ENCODE assay signal across 8 cellular contexts in genomic region chr18:24544141-24544498, GRCh38.
DNase-seq lines count a peak whose midpoint lies in the region; ATAC-seq and TF ChIP-seq lines count a peak whose summit lies in the region.

No MANE protein-coding gene starts in this region.

- no peaks in the 10 kb centered on the region for H3K79me2 ChIP-seq in parathyroid adenoma

- no peaks in the 10 kb centered on the region for H3K36me3 ChIP-seq in parathyroid adenoma (ENCODE audit: control insufficient read depth, insufficient read depth, low read length)

- no peaks in the 10 kb centered on the region for H3K9me3 ChIP-seq in parathyroid adenoma (ENCODE audit: control insufficient read depth, low read length)

- no peak overlapping the region for H2AFZ ChIP-seq in parathyroid adenoma

- peak; percentile 39 for TF ChIP-seq CTCF in parathyroid adenoma (IDR thresholded peaks at IDR 0.05)

- no peak overlapping the region for H3K4me2 ChIP-seq in parathyroid adenoma (ENCODE audit: low read length)

- ATAC-seq in left cardiac atrium (no peak), GM19035 (IDR thresholded peaks at IDR 0.05; ENCODE audit: unreplicated experiment) (no peak)

- no peaks in the 10 kb centered on the region for H3K27me3 ChIP-seq in parathyroid adenoma (ENCODE audit: control insufficient read depth, insufficient read depth, low read length)

- H3K4me1 ChIP-seq in parathyroid adenoma, result peaks cover 4% of the 10 kb centered on the region

- DNase-seq in DMS153 (lab: John Stamatoyannopoulos, UW) (peak; percentile 2), DMS153 treated with DMSO at 0.1 percent for 48 hours (lab: John Stamatoyannopoulos, UW; ENCODE audit: unreplicated experiment) (no peak), NCI-H2227 (lab: John Stamatoyannopoulos, UW; ENCODE audit: unreplicated experiment) (peak; percentile 63), dermis microvascular lymphatic vessel endothelial cell (ENCODE audit: low read depth in 2 of 2) (peak; percentile 27 to 47), left cardiac atrium (no peak)
- no peak for DNase-seq in stimulated activated CD4-positive, alpha-beta T cell treated with anti-CD3 and anti-CD28 coated beads, Interleukin-4, amount 100 ng/mL, for 4 hours

- intact Hi-C loops in left cardiac atrium (cut with DNase I), result loop anchor here in 1 of 2 donors (2.0 kb wide), 1 partner anchor 183 kb away; no protein-coding TSS in a partner anchor

- no peak overlapping the region for H3K27ac ChIP-seq in parathyroid adenoma

- no peak overlapping the region for H3K4me3 ChIP-seq in parathyroid adenoma (ENCODE audit: low read depth, low read length)

- no peak overlapping the region for H3K9ac ChIP-seq in parathyroid adenoma

Comparison
In these comparisons a context has a peak if more than half of its experiments do, and no peak if none do; other contexts are left out.
1. DNase-seq: peak in DMS153 (single experiment), NCI-H2227 (single experiment) and dermis microvascular lymphatic vessel endothelial cell (2 of 2); none in DMS153 treated with DMSO at 0.1 percent for 48 hours (single experiment), stimulated activated CD4-positive, alpha-beta T cell treated with anti-CD3 and anti-CD28 coated beads, Interleukin-4, amount 100 ng/mL, for 4 hours (0 of 2) and left cardiac atrium (single experiment).